1 cellular context compared by ENCODE assay signal in the genomic region with DNA sequence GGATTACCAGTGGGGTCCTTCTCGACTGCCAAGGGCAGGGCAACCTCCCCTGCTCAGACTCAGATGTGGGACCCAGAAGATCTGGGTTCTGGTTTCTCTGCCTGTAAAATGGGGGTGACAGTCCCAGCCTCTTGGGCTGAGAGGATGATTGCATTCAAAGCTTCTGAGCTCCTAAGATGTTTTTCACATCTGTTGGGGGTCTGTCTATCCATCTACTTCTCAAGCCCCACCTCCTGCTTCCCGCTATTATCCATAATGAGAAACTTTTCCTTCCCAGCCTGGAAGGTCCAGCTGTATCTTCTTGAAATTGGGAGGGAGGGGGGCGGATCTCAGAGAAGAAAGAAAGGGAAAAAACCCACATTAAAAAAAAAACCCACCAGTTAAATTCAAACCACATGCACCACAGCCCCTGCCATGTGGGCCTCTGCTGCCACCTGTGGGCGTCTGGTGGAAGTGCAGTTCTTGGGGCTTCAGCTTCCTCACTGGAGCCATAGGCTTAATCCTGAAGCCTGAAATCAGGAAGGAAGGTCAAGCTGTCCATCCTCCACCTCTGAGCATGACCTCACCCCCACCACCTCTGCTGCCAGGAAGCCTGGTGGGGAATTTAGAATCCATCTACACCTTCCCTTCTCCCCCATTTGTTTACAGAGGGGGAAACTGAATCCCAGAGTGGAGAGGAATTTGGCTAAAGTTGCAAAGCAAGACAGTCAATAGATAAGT.
A peak's percentile ranks its signal among the peaks of the same experiment; 100 is the strongest.
TF ChIP-seq lines count a peak whose summit lies in the region.

No MANE protein-coding gene starts in this region.

TF ChIP-seq in HEK293, 187 proteins besides CTCF, POLR2A, EP300 and RAD21 (continued from another document):
- TF ChIP-seq, protein P1, sequence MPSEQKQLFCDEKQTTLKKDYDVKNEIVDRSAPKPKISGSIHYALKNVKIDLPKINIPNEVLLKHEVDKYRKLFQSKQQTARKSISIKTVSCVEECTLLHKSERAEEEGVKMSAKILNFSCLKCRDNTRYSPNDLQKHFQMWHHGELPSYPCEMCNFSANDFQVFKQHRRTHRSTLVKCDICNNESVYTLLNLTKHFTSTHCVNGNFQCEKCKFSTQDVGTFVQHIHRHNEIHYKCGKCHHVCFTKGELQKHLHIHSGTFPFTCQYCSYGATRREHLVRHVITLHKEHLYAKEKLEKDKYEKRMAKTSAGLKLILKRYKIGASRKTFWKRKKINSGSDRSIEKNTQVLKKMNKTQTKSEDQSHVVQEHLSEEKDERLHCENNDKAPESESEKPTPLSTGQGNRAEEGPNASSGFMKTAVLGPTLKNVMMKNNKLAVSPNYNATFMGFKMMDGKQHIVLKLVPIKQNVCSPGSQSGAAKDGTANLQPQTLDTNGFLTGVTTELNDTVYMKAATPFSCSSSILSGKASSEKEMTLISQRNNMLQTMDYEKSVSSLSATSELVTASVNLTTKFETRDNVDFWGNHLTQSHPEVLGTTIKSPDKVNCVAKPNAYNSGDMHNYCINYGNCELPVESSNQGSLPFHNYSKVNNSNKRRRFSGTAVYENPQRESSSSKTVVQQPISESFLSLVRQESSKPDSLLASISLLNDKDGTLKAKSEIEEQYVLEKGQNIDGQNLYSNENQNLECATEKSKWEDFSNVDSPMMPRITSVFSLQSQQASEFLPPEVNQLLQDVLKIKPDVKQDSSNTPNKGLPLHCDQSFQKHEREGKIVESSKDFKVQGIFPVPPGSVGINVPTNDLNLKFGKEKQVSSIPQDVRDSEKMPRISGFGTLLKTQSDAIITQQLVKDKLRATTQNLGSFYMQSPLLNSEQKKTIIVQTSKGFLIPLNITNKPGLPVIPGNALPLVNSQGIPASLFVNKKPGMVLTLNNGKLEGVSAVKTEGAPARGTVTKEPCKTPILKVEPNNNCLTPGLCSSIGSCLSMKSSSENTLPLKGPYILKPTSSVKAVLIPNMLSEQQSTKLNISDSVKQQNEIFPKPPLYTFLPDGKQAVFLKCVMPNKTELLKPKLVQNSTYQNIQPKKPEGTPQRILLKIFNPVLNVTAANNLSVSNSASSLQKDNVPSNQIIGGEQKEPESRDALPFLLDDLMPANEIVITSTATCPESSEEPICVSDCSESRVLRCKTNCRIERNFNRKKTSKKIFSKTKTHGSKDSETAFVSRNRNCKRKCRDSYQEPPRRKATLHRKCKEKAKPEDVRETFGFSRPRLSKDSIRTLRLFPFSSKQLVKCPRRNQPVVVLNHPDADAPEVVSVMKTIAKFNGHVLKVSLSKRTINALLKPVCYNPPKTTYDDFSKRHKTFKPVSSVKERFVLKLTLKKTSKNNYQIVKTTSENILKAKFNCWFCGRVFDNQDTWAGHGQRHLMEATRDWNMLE (tag by site-specific recombination; conservative IDR thresholded peaks at IDR 0.05; ENCODE audit: low read depth), result no peak
- TF ChIP-seq IKZF3 (tag by site-specific recombination; IDR thresholded peaks at IDR 0.05) (peak; percentile 68), SCRT2 (tag by site-specific recombination; IDR thresholded peaks at IDR 0.05) (no peak), ZIC2 (tag by site-specific recombination; IDR thresholded peaks at IDR 0.05) (no peak), ZEB2 (tag by site-specific recombination; IDR thresholded peaks at IDR 0.05) (no peak), ZNF610 (tag by site-specific recombination; IDR thresholded peaks at IDR 0.05; ENCODE audit: borderline replicate concordance) (no peak), GLI4 (tag by site-specific recombination; IDR thresholded peaks at IDR 0.05) (no peak), KLF1 (tag by site-specific recombination; IDR thresholded peaks at IDR 0.05) (no peak), ZNF792 (tag by site-specific recombination; IDR thresholded peaks at IDR 0.05) (no peak), REPIN1 (tag by site-specific recombination; IDR thresholded peaks at IDR 0.05; ENCODE audit: low read depth) (no peak)
- TF ChIP-seq, protein P2, sequence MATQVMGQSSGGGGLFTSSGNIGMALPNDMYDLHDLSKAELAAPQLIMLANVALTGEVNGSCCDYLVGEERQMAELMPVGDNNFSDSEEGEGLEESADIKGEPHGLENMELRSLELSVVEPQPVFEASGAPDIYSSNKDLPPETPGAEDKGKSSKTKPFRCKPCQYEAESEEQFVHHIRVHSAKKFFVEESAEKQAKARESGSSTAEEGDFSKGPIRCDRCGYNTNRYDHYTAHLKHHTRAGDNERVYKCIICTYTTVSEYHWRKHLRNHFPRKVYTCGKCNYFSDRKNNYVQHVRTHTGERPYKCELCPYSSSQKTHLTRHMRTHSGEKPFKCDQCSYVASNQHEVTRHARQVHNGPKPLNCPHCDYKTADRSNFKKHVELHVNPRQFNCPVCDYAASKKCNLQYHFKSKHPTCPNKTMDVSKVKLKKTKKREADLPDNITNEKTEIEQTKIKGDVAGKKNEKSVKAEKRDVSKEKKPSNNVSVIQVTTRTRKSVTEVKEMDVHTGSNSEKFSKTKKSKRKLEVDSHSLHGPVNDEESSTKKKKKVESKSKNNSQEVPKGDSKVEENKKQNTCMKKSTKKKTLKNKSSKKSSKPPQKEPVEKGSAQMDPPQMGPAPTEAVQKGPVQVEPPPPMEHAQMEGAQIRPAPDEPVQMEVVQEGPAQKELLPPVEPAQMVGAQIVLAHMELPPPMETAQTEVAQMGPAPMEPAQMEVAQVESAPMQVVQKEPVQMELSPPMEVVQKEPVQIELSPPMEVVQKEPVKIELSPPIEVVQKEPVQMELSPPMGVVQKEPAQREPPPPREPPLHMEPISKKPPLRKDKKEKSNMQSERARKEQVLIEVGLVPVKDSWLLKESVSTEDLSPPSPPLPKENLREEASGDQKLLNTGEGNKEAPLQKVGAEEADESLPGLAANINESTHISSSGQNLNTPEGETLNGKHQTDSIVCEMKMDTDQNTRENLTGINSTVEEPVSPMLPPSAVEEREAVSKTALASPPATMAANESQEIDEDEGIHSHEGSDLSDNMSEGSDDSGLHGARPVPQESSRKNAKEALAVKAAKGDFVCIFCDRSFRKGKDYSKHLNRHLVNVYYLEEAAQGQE (tag by site-specific recombination; IDR thresholded peaks at IDR 0.05), result no peak
- TF ChIP-seq, protein P3, sequence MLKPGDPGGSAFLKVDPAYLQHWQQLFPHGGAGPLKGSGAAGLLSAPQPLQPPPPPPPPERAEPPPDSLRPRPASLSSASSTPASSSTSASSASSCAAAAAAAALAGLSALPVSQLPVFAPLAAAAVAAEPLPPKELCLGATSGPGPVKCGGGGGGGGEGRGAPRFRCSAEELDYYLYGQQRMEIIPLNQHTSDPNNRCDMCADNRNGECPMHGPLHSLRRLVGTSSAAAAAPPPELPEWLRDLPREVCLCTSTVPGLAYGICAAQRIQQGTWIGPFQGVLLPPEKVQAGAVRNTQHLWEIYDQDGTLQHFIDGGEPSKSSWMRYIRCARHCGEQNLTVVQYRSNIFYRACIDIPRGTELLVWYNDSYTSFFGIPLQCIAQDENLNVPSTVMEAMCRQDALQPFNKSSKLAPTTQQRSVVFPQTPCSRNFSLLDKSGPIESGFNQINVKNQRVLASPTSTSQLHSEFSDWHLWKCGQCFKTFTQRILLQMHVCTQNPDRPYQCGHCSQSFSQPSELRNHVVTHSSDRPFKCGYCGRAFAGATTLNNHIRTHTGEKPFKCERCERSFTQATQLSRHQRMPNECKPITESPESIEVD (tag by site-specific recombination; IDR thresholded peaks at IDR 0.05), result 0 out of 2 replicates have a peak, but pooled peaks have one; percentile 23
- TF ChIP-seq, protein P4, sequence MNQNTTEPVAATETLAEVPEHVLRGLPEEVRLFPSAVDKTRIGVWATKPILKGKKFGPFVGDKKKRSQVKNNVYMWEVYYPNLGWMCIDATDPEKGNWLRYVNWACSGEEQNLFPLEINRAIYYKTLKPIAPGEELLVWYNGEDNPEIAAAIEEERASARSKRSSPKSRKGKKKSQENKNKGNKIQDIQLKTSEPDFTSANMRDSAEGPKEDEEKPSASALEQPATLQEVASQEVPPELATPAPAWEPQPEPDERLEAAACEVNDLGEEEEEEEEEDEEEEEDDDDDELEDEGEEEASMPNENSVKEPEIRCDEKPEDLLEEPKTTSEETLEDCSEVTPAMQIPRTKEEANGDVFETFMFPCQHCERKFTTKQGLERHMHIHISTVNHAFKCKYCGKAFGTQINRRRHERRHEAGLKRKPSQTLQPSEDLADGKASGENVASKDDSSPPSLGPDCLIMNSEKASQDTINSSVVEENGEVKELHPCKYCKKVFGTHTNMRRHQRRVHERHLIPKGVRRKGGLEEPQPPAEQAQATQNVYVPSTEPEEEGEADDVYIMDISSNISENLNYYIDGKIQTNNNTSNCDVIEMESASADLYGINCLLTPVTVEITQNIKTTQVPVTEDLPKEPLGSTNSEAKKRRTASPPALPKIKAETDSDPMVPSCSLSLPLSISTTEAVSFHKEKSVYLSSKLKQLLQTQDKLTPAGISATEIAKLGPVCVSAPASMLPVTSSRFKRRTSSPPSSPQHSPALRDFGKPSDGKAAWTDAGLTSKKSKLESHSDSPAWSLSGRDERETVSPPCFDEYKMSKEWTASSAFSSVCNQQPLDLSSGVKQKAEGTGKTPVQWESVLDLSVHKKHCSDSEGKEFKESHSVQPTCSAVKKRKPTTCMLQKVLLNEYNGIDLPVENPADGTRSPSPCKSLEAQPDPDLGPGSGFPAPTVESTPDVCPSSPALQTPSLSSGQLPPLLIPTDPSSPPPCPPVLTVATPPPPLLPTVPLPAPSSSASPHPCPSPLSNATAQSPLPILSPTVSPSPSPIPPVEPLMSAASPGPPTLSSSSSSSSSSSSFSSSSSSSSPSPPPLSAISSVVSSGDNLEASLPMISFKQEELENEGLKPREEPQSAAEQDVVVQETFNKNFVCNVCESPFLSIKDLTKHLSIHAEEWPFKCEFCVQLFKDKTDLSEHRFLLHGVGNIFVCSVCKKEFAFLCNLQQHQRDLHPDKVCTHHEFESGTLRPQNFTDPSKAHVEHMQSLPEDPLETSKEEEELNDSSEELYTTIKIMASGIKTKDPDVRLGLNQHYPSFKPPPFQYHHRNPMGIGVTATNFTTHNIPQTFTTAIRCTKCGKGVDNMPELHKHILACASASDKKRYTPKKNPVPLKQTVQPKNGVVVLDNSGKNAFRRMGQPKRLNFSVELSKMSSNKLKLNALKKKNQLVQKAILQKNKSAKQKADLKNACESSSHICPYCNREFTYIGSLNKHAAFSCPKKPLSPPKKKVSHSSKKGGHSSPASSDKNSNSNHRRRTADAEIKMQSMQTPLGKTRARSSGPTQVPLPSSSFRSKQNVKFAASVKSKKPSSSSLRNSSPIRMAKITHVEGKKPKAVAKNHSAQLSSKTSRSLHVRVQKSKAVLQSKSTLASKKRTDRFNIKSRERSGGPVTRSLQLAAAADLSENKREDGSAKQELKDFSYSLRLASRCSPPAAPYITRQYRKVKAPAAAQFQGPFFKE (tag by site-specific recombination; IDR thresholded peaks at IDR 0.05; ENCODE audit: borderline replicate concordance), result no peak
